25 cellular contexts compared by ENCODE assay signal in genomic region chrX:85808217-85808616, GRCh38.
"Had no signal": no experiment of that assay in that cellular context is flagged by ENCODE, and none has a peak within 500 bp of the region (broad histone marks: within the 10 kb centered on the region; RNA-seq: fewer than 3 reads in every experiment).

No MANE protein-coding gene starts in this region.

- H3K4me1 ChIP-seq: left ventricle myocardium inferior, pancreas, prostate gland, suprapubic skin, tibial artery, upper lobe of right lung had no signal

- H3K27me3 ChIP-seq: suprapubic skin, tibial artery, upper lobe of right lung had no signal

- H3K9me3 ChIP-seq: pancreas, prostate gland, suprapubic skin, thoracic aorta, upper lobe of right lung had no signal

- H3K27me3 Mint-ChIP-seq: memory B cell; stimulated activated naive CD8-positive, alpha-beta T cell treated with anti-CD3 and anti-CD28 coated beads, Interleukin-15, Interleukin-2, amounts not matched to agents 100 ng/mL and 50 ng/mL, for 24 hours had no signal

- H3K4me3 ChIP-seq: left ventricle myocardium inferior, lung, mucosa of descending colon, pancreas, prostate gland, skin epidermis, suprapubic skin, thoracic aorta, tibial artery, upper lobe of right lung had no signal

- H3K36me3 Mint-ChIP-seq: memory B cell had no signal

- DNase-seq: hypothalamus; immature natural killer cell; left ventricle myocardium inferior; midbrain; mucosa of descending colon; naive thymus-derived CD4-positive, alpha-beta T cell; retina; right cardiac atrium; stimulated activated CD4-positive, alpha-beta T cell treated with anti-CD3 and anti-CD28 coated beads, Interleukin-12 subunit alpha, Interleukin-12 subunit beta, amount 100 ng/mL, for 4 hours; stimulated activated CD4-positive, alpha-beta T cell treated with anti-CD3 and anti-CD28 coated beads, Interleukin-15, amount 100 ng/mL, for 24 hours; stimulated activated CD4-positive, alpha-beta T cell treated with anti-CD3 and anti-CD28 coated beads, Interleukin-2, amount 100 ng/mL, for 24 hours; stimulated activated CD4-positive, alpha-beta T cell treated with anti-CD3 and anti-CD28 coated beads, Interleukin-4, amount 100 ng/mL, for 1 hour; stimulated activated naive CD4-positive, alpha-beta T cell; tibial artery; trophoblast cell; upper lobe of right lung had no signal

- H3K4me1 Mint-ChIP-seq: immature natural killer cell; memory B cell; naive thymus-derived CD4-positive, alpha-beta T cell had no signal

- H3K36me3 ChIP-seq: left ventricle myocardium inferior, pancreas, prostate gland, suprapubic skin, thoracic aorta, tibial artery, upper lobe of right lung had no signal

- H3K27ac Mint-ChIP-seq: immature natural killer cell; memory B cell; naive thymus-derived CD4-positive, alpha-beta T cell; natural killer cell treated with Interleukin-12 subunit alpha and Interleukin-12 subunit beta and Interleukin-15 and Interleukin-18, amount 100 ng/mL, for 72 hours; stimulated activated naive CD8-positive, alpha-beta T cell treated with anti-CD3 and anti-CD28 coated beads, Interleukin-15, Interleukin-2, amounts not matched to agents 100 ng/mL and 50 ng/mL, for 24 hours had no signal

- H3K27ac ChIP-seq: left ventricle myocardium inferior, pancreas, prostate gland, skin epidermis, suprapubic skin, thoracic aorta, tibial artery, upper lobe of right lung had no signal

- H3K4me3 Mint-ChIP-seq: immature natural killer cell; memory B cell; naive thymus-derived CD4-positive, alpha-beta T cell; natural killer cell treated with Interleukin-12 subunit alpha and Interleukin-12 subunit beta and Interleukin-15 and Interleukin-18, amount 100 ng/mL, for 72 hours; stimulated activated naive CD8-positive, alpha-beta T cell treated with anti-CD3 and anti-CD28 coated beads, Interleukin-15, Interleukin-2, amounts not matched to agents 100 ng/mL and 50 ng/mL, for 24 hours had no signal
